Comparison of ENCODE assay signal across 1 cellular context in genomic region chr12:108630481-108631207, GRCh38.
A peak's percentile ranks its signal among the peaks of the same experiment; 100 is the strongest.
TF ChIP-seq lines count a peak whose summit lies in the region.

No MANE protein-coding gene starts in this region.

TF ChIP-seq in HepG2, 621 proteins besides CTCF, POLR2A, EP300 and RAD21:
- no peak for TF ChIP-seq ZNF280D (CRISPR knock-in tag; IDR thresholded peaks at IDR 0.05)
- peak; percentile 49 for TF ChIP-seq BHLHE40 (IDR thresholded peaks at IDR 0.05; ENCODE audit: low read length)
- TF ChIP-seq ZNF768 (CRISPR knock-in tag; IDR thresholded peaks at IDR 0.05): peak; percentile 96
- peak; percentile 59 for TF ChIP-seq MNT (IDR thresholded peaks at IDR 0.05)
